Comparison of ENCODE assay signal across 8 cellular contexts in the genomic region with DNA sequence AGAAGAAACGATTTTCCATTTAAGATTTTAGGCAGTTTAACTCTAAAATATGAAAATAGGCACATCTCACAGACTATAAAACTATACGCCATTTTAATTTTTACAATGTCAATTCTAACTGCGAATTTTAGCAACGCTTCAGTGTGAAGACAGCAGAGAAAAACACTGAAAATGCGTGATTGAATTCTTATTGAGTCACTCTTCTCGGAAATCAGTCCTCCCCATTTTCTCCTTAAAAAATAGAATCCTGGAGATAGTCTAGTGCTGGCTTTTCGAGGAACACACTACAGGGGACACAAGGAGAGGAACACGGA. TPM values are rescaled to one million over a fixed set of nuclear protein-coding genes. Genes with fewer than 3 reads are reported as not detected.
A peak's percentile ranks its signal among the peaks of the same experiment; 100 is the strongest.
DNase-seq lines count a peak whose midpoint lies in the region; ATAC-seq and TF ChIP-seq lines count a peak whose summit lies in the region.

No MANE protein-coding gene starts in this region.

- H2AFZ ChIP-seq in hepatocyte = peak overlapping the region; percentile 77

- H3K4me1 Mint-ChIP-seq in activated CD8-positive, alpha-beta T cell treated with anti-CD3 and anti-CD28 coated beads for 36 hours (ENCODE audit: low read depth) = peaks cover 37% of the 10 kb centered on the region
- peaks cover 22% of the 10 kb centered on the region for H3K4me1 Mint-ChIP-seq in stimulated activated effector memory CD8-positive, alpha-beta T cell treated with anti-CD3 and anti-CD28 coated beads, Interleukin-12 subunit alpha, Interleukin-12 subunit beta, amount 100 ng/mL, for 72 hours

- H3K4me3 Mint-ChIP-seq in activated CD8-positive, alpha-beta T cell treated with anti-CD3 and anti-CD28 coated beads for 36 hours = peak overlapping the region; percentile 95
- H3K4me3 Mint-ChIP-seq in stimulated activated effector memory CD8-positive, alpha-beta T cell treated with anti-CD3 and anti-CD28 coated beads, Interleukin-12 subunit alpha, Interleukin-12 subunit beta, amount 100 ng/mL, for 72 hours = peak overlapping the region; percentile 83

- H3K27me3 Mint-ChIP-seq in activated CD8-positive, alpha-beta T cell treated with anti-CD3 and anti-CD28 coated beads for 36 hours = no peaks in the 10 kb centered on the region

- no peaks in the 10 kb centered on the region for H3K9me3 Mint-ChIP-seq in activated CD8-positive, alpha-beta T cell treated with anti-CD3 and anti-CD28 coated beads for 36 hours
- H3K9me3 Mint-ChIP-seq in stimulated activated effector memory CD8-positive, alpha-beta T cell treated with anti-CD3 and anti-CD28 coated beads, Interleukin-12 subunit alpha, Interleukin-12 subunit beta, amount 100 ng/mL, for 72 hours = no peaks in the 10 kb centered on the region

- peak overlapping the region; percentile 99 for H3K4me2 ChIP-seq in hepatocyte

- CTCF ChIA-PET in HEK293 (lab: Yijun Ruan, JAX) = interaction anchor here (0.5 kb wide), 2 partner anchors 24 to 338 kb away, joined by 3 to 4 read pairs; no protein-coding TSS in a partner anchor
- CTCF ChIA-PET in activated CD8-positive, alpha-beta T cell treated with anti-CD3 and anti-CD28 coated beads for 36 hours (lab: Charles Lee) = no interaction called here

- no peaks in the 10 kb centered on the region for H3K9me3 ChIP-seq in HEK293 (ENCODE audit: control insufficient read depth, insufficient read depth, low read depth, low read length)
- no peaks in the 10 kb centered on the region for H3K9me3 ChIP-seq in hepatocyte (ENCODE audit: low read depth)

- DNase-seq in activated CD8-positive, alpha-beta T cell treated with anti-CD3 and anti-CD28 coated beads for 36 hours = no peak
- DNase-seq in hepatocyte (ENCODE audit: low spot score) = no peak
- DNase-seq in stimulated activated effector memory CD8-positive, alpha-beta T cell treated with anti-CD3 and anti-CD28 coated beads, Interleukin-12 subunit alpha, Interleukin-12 subunit beta, amount 100 ng/mL, for 72 hours (ENCODE audit: low spot score in 2 of 2) = no peak
- DNase-seq in NCI-H2107 treated with DMSO at 0.1 percent for 48 hours (lab: John Stamatoyannopoulos, UW; ENCODE audit: unreplicated experiment) = no peak
- no peak for DNase-seq in pons (ENCODE audit: low spot score)

- H3K27me3 ChIP-seq in hepatocyte = peaks cover 23% of the 10 kb centered on the region

- WGBS in hepatocyte (ENCODE audit: low lambda C conversion rate, missing lambda C conversion rate) = 32% methylated on average over 8 of the region's 8 CpGs

- TF ChIP-seq CTCF in HEK293 (tag by site-specific recombination; IDR thresholded peaks at IDR 0.05) (no peak), hepatocyte (IDR thresholded peaks at IDR 0.05; ENCODE audit: poor library complexity) (no peak)
- TF ChIP-seq CTCF in activated CD8-positive, alpha-beta T cell treated with anti-CD3 and anti-CD28 coated beads for 36 hours (IDR thresholded peaks at IDR 0.05) = no peak

- peak; percentile 25 for ATAC-seq in activated CD8-positive, alpha-beta T cell treated with anti-CD3 and anti-CD28 coated beads for 36 hours
- ATAC-seq in stimulated activated effector memory CD8-positive, alpha-beta T cell treated with anti-CD3 and anti-CD28 coated beads, Interleukin-12 subunit alpha, Interleukin-12 subunit beta, amount 100 ng/mL, for 72 hours = no peak
- no peak for ATAC-seq in GM18907 (IDR thresholded peaks at IDR 0.05; ENCODE audit: unreplicated experiment)
- no peak for ATAC-seq in HG03460 (IDR thresholded peaks at IDR 0.05; ENCODE audit: unreplicated experiment)

- H4K20me1 ChIP-seq in hepatocyte (ENCODE audit: insufficient read depth, poor library complexity, severe bottlenecking) = no peaks in the 10 kb centered on the region

- H3K36me3 ChIP-seq in HEK293 (ENCODE audit: control insufficient read depth in 2 of 2, insufficient read depth in 1 of 2, low read length in 2 of 2) (no peaks in the 10 kb centered on the region), hepatocyte (replicated peaks; ENCODE audit: insufficient read depth, low read depth) (no peaks in the 10 kb centered on the region)

- no peaks in the 10 kb centered on the region for H3K9me2 ChIP-seq in hepatocyte (replicated peaks; ENCODE audit: insufficient read depth)

- H3K4me1 ChIP-seq in HEK293 (ENCODE audit: control insufficient read depth, insufficient read depth, low read length) (peaks cover 6% of the 10 kb centered on the region; the same call in 1 of the 2 replicates), hepatocyte (ENCODE audit: insufficient read depth) (no peaks in the 10 kb centered on the region)

- no peaks in the 10 kb centered on the region for H3K79me2 ChIP-seq in hepatocyte

- peak overlapping the region; percentile 24 for H3K4me3 ChIP-seq in HEK293 (ENCODE audit: low read depth, low read length)
- peak overlapping the region; percentile 20 for H3K4me3 ChIP-seq in hepatocyte

- H3K27ac ChIP-seq in HEK293 (ENCODE audit: extremely low read depth, low read depth, low read length) (no peak overlapping the region), hepatocyte (no peak overlapping the region)

- H3K36me3 Mint-ChIP-seq in activated CD8-positive, alpha-beta T cell treated with anti-CD3 and anti-CD28 coated beads for 36 hours (ENCODE audit: low read depth) = peaks cover 7% of the 10 kb centered on the region
- H3K36me3 Mint-ChIP-seq in stimulated activated effector memory CD8-positive, alpha-beta T cell treated with anti-CD3 and anti-CD28 coated beads, Interleukin-12 subunit alpha, Interleukin-12 subunit beta, amount 100 ng/mL, for 72 hours = peaks cover 13% of the 10 kb centered on the region

- POLR2A ChIA-PET in HEK293 (lab: Yijun Ruan, JAX) = interaction anchor here (0.6 to 1.4 kb wide), 4 partner anchors 8 to 323 kb away, joined by 3 to 7 read pairs (median 4); a partner anchor contains a TSS
- POLR2A ChIA-PET in activated CD8-positive, alpha-beta T cell treated with anti-CD3 and anti-CD28 coated beads for 36 hours (lab: Charles Lee) = interaction anchor here (0.9 to 3.1 kb wide), 5 partner anchors 8 to 149 kb away, joined by 4 to 12 read pairs (median 5); no protein-coding TSS in a partner anchor

- intact Hi-C loops in activated CD8-positive, alpha-beta T cell treated with anti-CD3 and anti-CD28 coated beads for 36 hours (cut with micrococcal nuclease) = loop anchor here (2.0 to 5.0 kb wide), 2 partner anchors 33 to 134 kb away; a partner anchor contains a TSS

- H3K27ac Mint-ChIP-seq in activated CD8-positive, alpha-beta T cell treated with anti-CD3 and anti-CD28 coated beads for 36 hours = peak overlapping the region; percentile 96
- H3K27ac Mint-ChIP-seq in stimulated activated effector memory CD8-positive, alpha-beta T cell treated with anti-CD3 and anti-CD28 coated beads, Interleukin-12 subunit alpha, Interleukin-12 subunit beta, amount 100 ng/mL, for 72 hours = peak overlapping the region; percentile 93

TF ChIP-seq in HEK293, 187 proteins besides CTCF, POLR2A, EP300 and RAD21 (continues in another document):
- TF ChIP-seq ZNF335 (tag by site-specific recombination; conservative IDR thresholded peaks at IDR 0.05) (peak; percentile 75), ZNF16 (tag by site-specific recombination; IDR thresholded peaks at IDR 0.05; ENCODE audit: low read depth) (no peak), ZBTB17 (tag by site-specific recombination; IDR thresholded peaks at IDR 0.05) (peak; percentile 54; the same call in 1 of the 2 replicates), ZNF560 (tag by site-specific recombination; IDR thresholded peaks at IDR 0.05; ENCODE audit: borderline replicate concordance) (no peak), MYNN (tag by site-specific recombination; IDR thresholded peaks at IDR 0.05; ENCODE audit: borderline replicate concordance) (no peak)
- TF ChIP-seq, protein P1, sequence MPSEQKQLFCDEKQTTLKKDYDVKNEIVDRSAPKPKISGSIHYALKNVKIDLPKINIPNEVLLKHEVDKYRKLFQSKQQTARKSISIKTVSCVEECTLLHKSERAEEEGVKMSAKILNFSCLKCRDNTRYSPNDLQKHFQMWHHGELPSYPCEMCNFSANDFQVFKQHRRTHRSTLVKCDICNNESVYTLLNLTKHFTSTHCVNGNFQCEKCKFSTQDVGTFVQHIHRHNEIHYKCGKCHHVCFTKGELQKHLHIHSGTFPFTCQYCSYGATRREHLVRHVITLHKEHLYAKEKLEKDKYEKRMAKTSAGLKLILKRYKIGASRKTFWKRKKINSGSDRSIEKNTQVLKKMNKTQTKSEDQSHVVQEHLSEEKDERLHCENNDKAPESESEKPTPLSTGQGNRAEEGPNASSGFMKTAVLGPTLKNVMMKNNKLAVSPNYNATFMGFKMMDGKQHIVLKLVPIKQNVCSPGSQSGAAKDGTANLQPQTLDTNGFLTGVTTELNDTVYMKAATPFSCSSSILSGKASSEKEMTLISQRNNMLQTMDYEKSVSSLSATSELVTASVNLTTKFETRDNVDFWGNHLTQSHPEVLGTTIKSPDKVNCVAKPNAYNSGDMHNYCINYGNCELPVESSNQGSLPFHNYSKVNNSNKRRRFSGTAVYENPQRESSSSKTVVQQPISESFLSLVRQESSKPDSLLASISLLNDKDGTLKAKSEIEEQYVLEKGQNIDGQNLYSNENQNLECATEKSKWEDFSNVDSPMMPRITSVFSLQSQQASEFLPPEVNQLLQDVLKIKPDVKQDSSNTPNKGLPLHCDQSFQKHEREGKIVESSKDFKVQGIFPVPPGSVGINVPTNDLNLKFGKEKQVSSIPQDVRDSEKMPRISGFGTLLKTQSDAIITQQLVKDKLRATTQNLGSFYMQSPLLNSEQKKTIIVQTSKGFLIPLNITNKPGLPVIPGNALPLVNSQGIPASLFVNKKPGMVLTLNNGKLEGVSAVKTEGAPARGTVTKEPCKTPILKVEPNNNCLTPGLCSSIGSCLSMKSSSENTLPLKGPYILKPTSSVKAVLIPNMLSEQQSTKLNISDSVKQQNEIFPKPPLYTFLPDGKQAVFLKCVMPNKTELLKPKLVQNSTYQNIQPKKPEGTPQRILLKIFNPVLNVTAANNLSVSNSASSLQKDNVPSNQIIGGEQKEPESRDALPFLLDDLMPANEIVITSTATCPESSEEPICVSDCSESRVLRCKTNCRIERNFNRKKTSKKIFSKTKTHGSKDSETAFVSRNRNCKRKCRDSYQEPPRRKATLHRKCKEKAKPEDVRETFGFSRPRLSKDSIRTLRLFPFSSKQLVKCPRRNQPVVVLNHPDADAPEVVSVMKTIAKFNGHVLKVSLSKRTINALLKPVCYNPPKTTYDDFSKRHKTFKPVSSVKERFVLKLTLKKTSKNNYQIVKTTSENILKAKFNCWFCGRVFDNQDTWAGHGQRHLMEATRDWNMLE (tag by site-specific recombination; conservative IDR thresholded peaks at IDR 0.05; ENCODE audit: low read depth) = 0 out of 2 replicates have a peak, but pooled peaks have one; percentile 3

RNA-seq across cellular contexts. Expression of a gene that starts 0.4 kb away (rescaled TPM):
- 10 to 100 TPM; 14.7 to 15.1 TPM for total RNA-seq in activated CD8-positive, alpha-beta T cell treated with anti-CD3 and anti-CD28 coated beads for 36 hours
- 1.4 and 2.0 TPM in 2 replicates for total RNA-seq in hepatocyte
- 0.85 TPM in 1 of 2 replicates, not detected in the other for polyA plus RNA-seq in hepatocyte
